12 cellular contexts compared by ENCODE assay signal in genomic region chr17:81428521-81428920, GRCh38. TPM values are rescaled to one million over a fixed set of nuclear protein-coding genes. Genes with fewer than 3 reads are reported as not detected.
DNase-seq lines count a peak whose midpoint lies in the region; ATAC-seq and TF ChIP-seq lines count a peak whose summit lies in the region.
"Had no signal": no experiment of that assay in that cellular context is flagged by ENCODE, and none has a peak within 500 bp of the region (broad histone marks: within the 10 kb centered on the region; RNA-seq: fewer than 3 reads in every experiment).

No MANE protein-coding gene starts in this region.

- CTCF ChIA-PET in Panc1 (lab: Charles Lee): interaction anchor here (1.2 to 2.6 kb wide), 2 partner anchors 13 to 56 kb away, joined by 3 to 14 read pairs; no protein-coding TSS in a partner anchor

- H3K9me3 ChIP-seq in Panc1 (ENCODE audit: control insufficient read depth, insufficient read depth, low read depth, low read length): no peaks in the 10 kb centered on the region
- no peaks in the 10 kb centered on the region for H3K9me3 ChIP-seq in skeletal muscle tissue (ENCODE audit: control insufficient read depth in 3 of 3, low read length in 3 of 3)

- H3K4me3 ChIP-seq in Panc1 (ENCODE audit: low read depth in 2 of 2, low read length in 2 of 2) (no peak overlapping the region), skeletal muscle tissue (ENCODE audit: low read length in 3 of 3) (peak overlapping the region in 1 of 3 donors; percentile 40)

- no TSS peak for BruUV-seq in Panc1 (replicated peaks; lab: Mats Ljungman, UMichigan)

- H3K4me1 ChIP-seq in Panc1 (ENCODE audit: control insufficient read depth, insufficient read depth, low read length) (peaks cover 67% of the 10 kb centered on the region), skeletal muscle tissue (ENCODE audit: control insufficient read depth in 3 of 3, insufficient read depth in 3 of 3, low read length in 3 of 3) (peaks cover 38 to 62% (median 51%) of the 10 kb centered on the region in 3 donors)

- no peaks in the 10 kb centered on the region for H3K36me3 ChIP-seq in Panc1 (ENCODE audit: control insufficient read depth, insufficient read depth, low read length)
- H3K36me3 ChIP-seq in skeletal muscle tissue (ENCODE audit: control insufficient read depth in 3 of 3, insufficient read depth in 3 of 3, low read length in 3 of 3): no peaks in the 10 kb centered on the region

- in situ Hi-C loops in Panc1 (cut with HindIII; ENCODE audit: low pct_unique_long_range_greater_than_20kb, low sequenced_read_pairs): no loop called here

- POLR2A ChIA-PET in Panc1 (lab: Charles Lee): interaction anchor here (0.5 kb wide), 1 partner anchor 235 kb away, joined by 4 read pairs; no protein-coding TSS in a partner anchor

- H3K27me3 ChIP-seq in Panc1 (ENCODE audit: control insufficient read depth, insufficient read depth, low read length) (no peaks in the 10 kb centered on the region), skeletal muscle tissue (ENCODE audit: control insufficient read depth in 3 of 3, insufficient read depth in 3 of 3, low read length in 3 of 3) (peaks cover 0 to 2% (median 0%) of the 10 kb centered on the region in 3 donors)

- TF ChIP-seq CTCF in C4-2B (conservative IDR thresholded peaks at IDR 0.05) (no peak), Panc1 (IDR thresholded peaks at IDR 0.05) (no peak)

- H3K9ac ChIP-seq in skeletal muscle tissue (ENCODE audit: low read depth in 1 of 3, low read length in 3 of 3): peak overlapping the region in 2 of 3 donors; percentile 32 to 40

- H3K27ac ChIP-seq in C4-2B (peak overlapping the region; percentile 45), Panc1 (ENCODE audit: low read length) (peak overlapping the region; percentile 83), cingulate gyrus (ENCODE audit: low read depth, low read length) (peak overlapping the region; percentile 60), skeletal muscle tissue (ENCODE audit: low read depth, low read length) (peak overlapping the region; percentile 71)

- DNase-seq in Panc1 (ENCODE audit: low read depth, low spot score) (no peak), NCI-H82 treated with DMSO at 0.1 percent for 48 hours (lab: John Stamatoyannopoulos, UW; ENCODE audit: unreplicated experiment) (no peak), Ammon's horn (ENCODE audit: low spot score) (no peak), ureter (ENCODE audit: low spot score) (no peak)
- DNase-seq: activated naive CD4-positive, alpha-beta T cell treated with anti-CD3 and anti-CD28 coated beads for 36 hours; activated T-cell treated with anti-CD3 and anti-CD28 coated beads for 4 hours; NCI-H1436 treated with DMSO at 0.1 percent for 48 hours; NK-92 treated with Interleukin-12 subunit alpha and Interleukin-12 subunit beta, amount 100 ng/mL, for 24 hours had no signal

- intact Hi-C loops in Panc1 (cut with micrococcal nuclease; ENCODE audit: unreplicated experiment): no loop called here

- no peak for ATAC-seq in Panc1
- ATAC-seq in GM21423 (IDR thresholded peaks at IDR 0.05; ENCODE audit: unreplicated experiment): no peak

RNA-seq across cellular contexts. Expression of gene BAHCC1, which starts 33.3 kb away (rescaled TPM):
- 77.4 TPM for total RNA-seq in Panc1 (2021; ENCODE audit: unreplicated experiment)
- 129 TPM for polyA plus RNA-seq in Panc1 (2012; ENCODE audit: insufficient read length)
- total RNA-seq in skeletal muscle tissue: 8.4 TPM
- 23.7 TPM for total RNA-seq in ureter
